Comparison of ENCODE assay signal across 17 cellular contexts in the genomic region with DNA sequence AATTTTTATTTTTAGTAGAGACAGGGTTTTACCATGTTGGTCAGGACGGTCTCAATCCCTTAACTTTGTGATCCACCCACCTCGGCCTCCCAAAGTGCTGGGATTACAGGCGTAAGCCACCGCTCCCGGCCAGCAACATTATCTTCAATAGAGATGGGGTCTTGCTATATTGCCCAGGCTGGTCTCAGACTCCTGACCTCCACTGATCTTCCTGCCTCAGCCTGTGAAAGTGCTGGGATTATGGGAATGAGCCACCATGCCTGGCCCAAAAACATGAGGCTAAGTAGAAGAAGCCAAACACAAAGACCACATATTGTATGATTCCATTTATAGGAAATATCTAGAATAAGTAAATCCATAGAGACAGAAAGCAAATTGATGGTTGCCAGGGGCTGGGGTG. TPM values are rescaled to one million over a fixed set of nuclear protein-coding genes. Genes with fewer than 3 reads are reported as not detected.
DNase-seq lines count a peak whose midpoint lies in the region; ATAC-seq, FAIRE-seq and TF ChIP-seq lines count a peak whose summit lies in the region.
"Had no signal": no experiment of that assay in that cellular context is flagged by ENCODE, and none has a peak within 500 bp of the region (broad histone marks: within the 10 kb centered on the region; RNA-seq: fewer than 3 reads in every experiment).

No MANE protein-coding gene starts in this region.

- no peak for ATAC-seq in HepG2
- ATAC-seq in right lobe of liver = no peak
- ATAC-seq in upper lobe of left lung (ENCODE audit: low FRiP score in 2 of 2) = no peak
- no peak for ATAC-seq in HG02588 (IDR thresholded peaks at IDR 0.05; ENCODE audit: unreplicated experiment)
- ATAC-seq: CD8-positive, alpha-beta T cell; GM23338; HCT116 had no signal

- H3K79me2 ChIP-seq in HepG2 (ENCODE audit: insufficient read depth, low read length) = no peaks in the 10 kb centered on the region

- H3K4me2 ChIP-seq in HepG2 (ENCODE audit: low read depth, low read length) = no peak overlapping the region
- H3K4me2 ChIP-seq: BLaER1 treated with 17β-estradiol and CSF1 and Interleukin-3, amounts not matched to agents 10 nM and 100 nM; GM23338 had no signal

- H3K9me3 Mint-ChIP-seq in chondrocyte (ENCODE audit: low read depth) (no peaks in the 10 kb centered on the region), progenitor cell of endocrine pancreas (ENCODE audit: low read depth) (no peaks in the 10 kb centered on the region)
- H3K9me3 Mint-ChIP-seq: CD8-positive, alpha-beta T cell; HFFc6 had no signal

- BruUV-seq in HepG2 (replicated peaks; lab: Mats Ljungman, UMichigan) = no TSS peak

- no peak for TF ChIP-seq RAD21 in HepG2 (CRISPR knock-in tag; IDR thresholded peaks at IDR 0.05)

- H3K9me3 ChIP-seq in HepG2 (ENCODE audit: low read length) (no peaks in the 10 kb centered on the region), right lobe of liver (no peaks in the 10 kb centered on the region), upper lobe of left lung (no peaks in the 10 kb centered on the region)

- POLR2A ChIA-PET in HepG2 (lab: Yijun Ruan, JAX) = no interaction called here

- TF ChIP-seq EP300 in HepG2 (IDR thresholded peaks at IDR 0.05; ENCODE audit: low read depth in 2 of 2, low read length in 2 of 2) = no peak
- no peak for TF ChIP-seq EP300 in HepG2 (CRISPR knock-in tag; IDR thresholded peaks at IDR 0.05; ENCODE audit: borderline replicate concordance)
- TF ChIP-seq EP300 in upper lobe of left lung (IDR thresholded peaks at IDR 0.05) = no peak

- H3K4me1 ChIP-seq in HepG2 (ENCODE audit: insufficient read depth, low read length) = peaks cover 11% of the 10 kb centered on the region; the same call in 1 of the 2 replicates
- no peaks in the 10 kb centered on the region for H3K4me1 ChIP-seq in right lobe of liver
- H3K4me1 ChIP-seq in upper lobe of left lung = peaks cover 0 to 5% (median 0%) of the 10 kb centered on the region in 4 donors

- in situ Hi-C loops in HepG2 (cut with HindIII; ENCODE audit: extremely low pct_ligation_motif_present, low pct_unique_long_range_greater_than_20kb) = no loop called here

- H3K4me3 ChIP-seq in HepG2 (replicated peaks in 1 of 3; ENCODE audit: insufficient read depth in 1 of 3, low read depth in 2 of 3, low read length in 3 of 3) (no peak overlapping the region), right lobe of liver (no peak overlapping the region), upper lobe of left lung (no peak overlapping the region)
- H3K4me3 ChIP-seq: BLaER1 treated with 17β-estradiol and CSF1 and Interleukin-3, amounts not matched to agents 10 nM and 100 nM; GM23338 had no signal

- H3K4me1 Mint-ChIP-seq in chondrocyte (ENCODE audit: low read depth) = peaks cover 7% of the 10 kb centered on the region
- H3K4me1 Mint-ChIP-seq in progenitor cell of endocrine pancreas (ENCODE audit: low read depth) = peaks cover 2% of the 10 kb centered on the region
- H3K4me1 Mint-ChIP-seq: GM23338 had no signal

- no peaks in the 10 kb centered on the region for H3K27me3 Mint-ChIP-seq in chondrocyte (ENCODE audit: low read depth)
- H3K27me3 Mint-ChIP-seq in progenitor cell of endocrine pancreas = no peaks in the 10 kb centered on the region

- H3K27me3 ChIP-seq in HepG2 (ENCODE audit: control insufficient read depth in 1 of 2, insufficient read depth in 2 of 2, low read length in 2 of 2) = peaks cover 0 to 9% of the 10 kb centered on the region in 2 experiments; a peak in 2 of 5 replicates
- H3K27me3 ChIP-seq in right lobe of liver = no peaks in the 10 kb centered on the region
- H3K27me3 ChIP-seq in upper lobe of left lung = no peaks in the 10 kb centered on the region
- H3K27me3 ChIP-seq: BLaER1 treated with 17β-estradiol and CSF1 and Interleukin-3, amounts not matched to agents 10 nM and 100 nM had no signal

- no peak overlapping the region for H3K9ac ChIP-seq in HepG2 (ENCODE audit: insufficient read depth, low read depth, low read length)
- H3K9ac ChIP-seq: BLaER1 treated with 17β-estradiol and CSF1 and Interleukin-3, amounts not matched to agents 10 nM and 100 nM had no signal

- H2AFZ ChIP-seq in HepG2 (ENCODE audit: low read length) = no peak overlapping the region
- H2AFZ ChIP-seq: GM23338 had no signal

- H4K20me1 ChIP-seq in HepG2 (ENCODE audit: insufficient read depth, low read length) = no peaks in the 10 kb centered on the region
- H4K20me1 ChIP-seq: BLaER1 treated with 17β-estradiol and CSF1 and Interleukin-3, amounts not matched to agents 10 nM and 100 nM had no signal

- 50% methylated on average over 5 of the region's 5 CpGs for WGBS in HepG2 (ENCODE audit: low lambda C conversion rate)
- 93% methylated on average over 3 of the region's 5 CpGs for WGBS in right lobe of liver (ENCODE audit: insufficient coverage, low coverage, low lambda C conversion rate, missing lambda C conversion rate)
- 93 to 94% methylated on average over 5 of the region's 5 CpGs for WGBS in upper lobe of left lung, 2 donors

- no peak overlapping the region for H3K4me3 Mint-ChIP-seq in chondrocyte (ENCODE audit: unreplicated experiment)
- H3K4me3 Mint-ChIP-seq in progenitor cell of endocrine pancreas (ENCODE audit: low read depth) = no peak overlapping the region
- H3K4me3 Mint-ChIP-seq: CD8-positive, alpha-beta T cell; GM23338; HFFc6 had no signal

- TF ChIP-seq POLR2A in HepG2 (IDR thresholded peaks at IDR 0.05; ENCODE audit: insufficient read depth in 1 of 2, low read depth in 2 of 2, low read length in 2 of 2) (no peak), right lobe of liver (IDR thresholded peaks at IDR 0.05) (no peak), upper lobe of left lung (IDR thresholded peaks at IDR 0.05) (no peak), H54 (IDR thresholded peaks at IDR 0.05; ENCODE audit: low read depth, low read length) (no peak)

- no peak for DNase-seq in HepG2 (ENCODE audit: low spot score)
- DNase-seq in right lobe of liver = no peak
- peak; percentile 19 for DNase-seq in chondrocyte (ENCODE audit: low spot score)
- DNase-seq in progenitor cell of endocrine pancreas (ENCODE audit: low spot score, unreplicated experiment) = no peak
- DNase-seq in upper lobe of left lung = no peak
- DNase-seq in H54 (ENCODE audit: insufficient read length, low spot score) = no peak
- DNase-seq: Calu3; CD8-positive, alpha-beta T cell; DMS79 treated with DMSO at 0.1 percent for 48 hours; GF-D8; H7; HFFc6 had no signal

- intact Hi-C loops in HepG2 (cut with micrococcal nuclease; ENCODE audit: unreplicated experiment) = no loop called here
- intact Hi-C loops in right lobe of liver (cut with DNase I) = no loop called here

- H3K36me3 ChIP-seq in HepG2 (replicated peaks in 1 of 2; ENCODE audit: control insufficient read depth in 1 of 2, insufficient read depth in 2 of 2, low read length in 2 of 2) = no peaks in the 10 kb centered on the region
- H3K36me3 ChIP-seq in right lobe of liver = no peaks in the 10 kb centered on the region
- no peaks in the 10 kb centered on the region for H3K36me3 ChIP-seq in upper lobe of left lung
- H3K36me3 ChIP-seq: BLaER1 treated with 17β-estradiol and CSF1 and Interleukin-3, amounts not matched to agents 10 nM and 100 nM had no signal

- TF ChIP-seq CTCF in HepG2 (CRISPR knock-in tag; IDR thresholded peaks at IDR 0.05) (no peak), right lobe of liver (IDR thresholded peaks at IDR 0.05) (no peak), chondrocyte (IDR thresholded peaks at IDR 0.05) (no peak), progenitor cell of endocrine pancreas (IDR thresholded peaks at IDR 0.05; ENCODE audit: unreplicated experiment) (no peak), upper lobe of left lung (IDR thresholded peaks at IDR 0.05) (no peak)

- no peaks in the 10 kb centered on the region for H3K36me3 Mint-ChIP-seq in chondrocyte (ENCODE audit: low read depth)
- no peaks in the 10 kb centered on the region for H3K36me3 Mint-ChIP-seq in progenitor cell of endocrine pancreas (ENCODE audit: insufficient read depth)
- H3K36me3 Mint-ChIP-seq: CD8-positive, alpha-beta T cell had no signal

- CTCF ChIA-PET in HepG2 (lab: Yijun Ruan, JAX; ENCODE audit: low intra/inter-chr PET ratio, low total read pairs) = no interaction called here

- no peak for FAIRE-seq in HepG2 (lab: Jason Lieb, UNC)
- no peak for FAIRE-seq in H54 (lab: Jason Lieb, UNC)

- H3K27ac ChIP-seq in HepG2 (ENCODE audit: extremely low read length, insufficient read depth, low read length) (no peak overlapping the region), right lobe of liver (no peak overlapping the region), upper lobe of left lung (no peak overlapping the region)
- H3K27ac ChIP-seq: 22Rv1; BLaER1 treated with 17β-estradiol and CSF1 and Interleukin-3, amounts not matched to agents 10 nM and 100 nM had no signal

- no peak overlapping the region for H3K27ac Mint-ChIP-seq in chondrocyte (ENCODE audit: unreplicated experiment)
- H3K27ac Mint-ChIP-seq in progenitor cell of endocrine pancreas = peak overlapping the region; percentile 49
- H3K27ac Mint-ChIP-seq: CD8-positive, alpha-beta T cell; GM23338; HFFc6 had no signal

RNA-seq across cellular contexts. Expression of gene CYTH3, which starts 19.1 kb away (rescaled TPM):
- total RNA-seq in HepG2 (2016; rRNA removed; fragmentation: Illumina TruSeq; extraction: Trizol) (2.8 and 3.8 TPM in 2 replicates), right lobe of liver (1 to 10 TPM; 2.7 to 6.6 (median 4.1) TPM), chondrocyte (52.9 to 59.7 TPM (median 58.4 TPM) in 3 replicates), progenitor cell of endocrine pancreas (17.2 and 17.9 TPM in 2 replicates), upper lobe of left lung (10 to 100 TPM; 24.2 to 76.5 (median 32.9) TPM)
- 1.0 and 1.1 TPM in 2 replicates for total RNA-seq in HepG2 (2016; cell fraction: cytosol; rRNA removed; fragmentation: Illumina TruSeq; extraction: Trizol; ENCODE audit: low read depth)
- total RNA-seq in HepG2 (2016; cell fraction: insoluble cytoplasmic fraction; rRNA removed; fragmentation: Illumina TruSeq; extraction: Trizol) = 2.4 and 2.8 TPM in 2 replicates
- total RNA-seq in HepG2 (2016; cell fraction: membrane; rRNA removed; fragmentation: Illumina TruSeq; extraction: Trizol) = 1.7 and 2.4 TPM in 2 replicates
- total RNA-seq in HepG2 (2016; cell fraction: nucleus; rRNA removed; fragmentation: Illumina TruSeq; extraction: Trizol) = 3.0 and 3.4 TPM in 2 replicates
- 3.1 and 4.6 TPM in 2 replicates for polyA plus RNA-seq in HepG2 (2011; rRNA removed)
- 2.6 and 4.2 TPM in 2 replicates for polyA plus RNA-seq in HepG2 (2011; cell fraction: cytosol; rRNA removed)
- 8.7 and 13.2 TPM in 2 replicates for polyA plus RNA-seq in HepG2 (2011; cell fraction: nucleus; rRNA removed)
- polyA plus RNA-seq in HepG2 (2012) = 1.8 and 2.2 TPM in 2 replicates
- polyA plus RNA-seq in HepG2 (2016; cell fraction: cytosol; fragmentation: Illumina TruSeq; extraction: Trizol; ENCODE audit: low read depth) = 0.34 and 0.46 TPM in 2 replicates
- polyA plus RNA-seq in HepG2 (2016; cell fraction: insoluble cytoplasmic fraction; fragmentation: Illumina TruSeq; extraction: Trizol; ENCODE audit: low read depth) = 2.3 and 2.5 TPM in 2 replicates
- 1.4 and 1.8 TPM in 2 replicates for polyA plus RNA-seq in HepG2 (2016; cell fraction: membrane; fragmentation: Illumina TruSeq; extraction: Trizol; ENCODE audit: low read depth)
- 5.6 and 6.5 TPM in 2 replicates for polyA plus RNA-seq in HepG2 (2016; cell fraction: nucleus; fragmentation: Illumina TruSeq; extraction: Trizol; ENCODE audit: insufficient read depth, low read depth)
- 5.8 and 17.9 TPM in 2 replicates for polyA minus RNA-seq in HepG2 (2011; rRNA and poly(A)+ RNA removed; ENCODE audit: low replicate concordance)
- 1.9 and 2.3 TPM in 2 replicates for polyA minus RNA-seq in HepG2 (2011; cell fraction: cytosol; rRNA and poly(A)+ RNA removed)
- 2.4 and 3.0 TPM in 2 replicates for polyA minus RNA-seq in HepG2 (2011; cell fraction: nucleus; rRNA and poly(A)+ RNA removed)

RNA-seq across cellular contexts. Expression of gene FAM220A, which starts 57.2 kb away (rescaled TPM):
- total RNA-seq in HepG2 (2016; rRNA removed; fragmentation: Illumina TruSeq; extraction: Trizol) = 12.0 and 14.7 TPM in 2 replicates
- 8.8 TPM in 2 replicates for total RNA-seq in HepG2 (2016; cell fraction: cytosol; rRNA removed; fragmentation: Illumina TruSeq; extraction: Trizol; ENCODE audit: low read depth)
- 12.4 and 12.8 TPM in 2 replicates for total RNA-seq in HepG2 (2016; cell fraction: insoluble cytoplasmic fraction; rRNA removed; fragmentation: Illumina TruSeq; extraction: Trizol)
- total RNA-seq in HepG2 (2016; cell fraction: membrane; rRNA removed; fragmentation: Illumina TruSeq; extraction: Trizol) = 24.5 and 25.6 TPM in 2 replicates
- total RNA-seq in HepG2 (2016; cell fraction: nucleus; rRNA removed; fragmentation: Illumina TruSeq; extraction: Trizol) = 6.4 and 7.1 TPM in 2 replicates
- 10.2 and 10.5 TPM in 2 replicates for polyA plus RNA-seq in HepG2 (2011; rRNA removed)
- 8.5 and 10.8 TPM in 2 replicates for polyA plus RNA-seq in HepG2 (2011; cell fraction: cytosol; rRNA removed)
- polyA plus RNA-seq in HepG2 (2011; cell fraction: nucleus; rRNA removed) = 3.0 and 4.0 TPM in 2 replicates
- 8.1 and 8.3 TPM in 2 replicates for polyA plus RNA-seq in HepG2 (2012)
- polyA plus RNA-seq in HepG2 (2016; cell fraction: cytosol; fragmentation: Illumina TruSeq; extraction: Trizol; ENCODE audit: low read depth) = 10.3 and 11.6 TPM in 2 replicates
- 16.3 and 16.9 TPM in 2 replicates for polyA plus RNA-seq in HepG2 (2016; cell fraction: insoluble cytoplasmic fraction; fragmentation: Illumina TruSeq; extraction: Trizol; ENCODE audit: low read depth)
- 20.2 and 22.5 TPM in 2 replicates for polyA plus RNA-seq in HepG2 (2016; cell fraction: membrane; fragmentation: Illumina TruSeq; extraction: Trizol; ENCODE audit: low read depth)
- 8.1 and 8.6 TPM in 2 replicates for polyA plus RNA-seq in HepG2 (2016; cell fraction: nucleus; fragmentation: Illumina TruSeq; extraction: Trizol; ENCODE audit: insufficient read depth, low read depth)
- polyA minus RNA-seq in HepG2 (2011; rRNA and poly(A)+ RNA removed; ENCODE audit: low replicate concordance) = 12.7 and 12.9 TPM in 2 replicates
- 11.9 and 15.0 TPM in 2 replicates for polyA minus RNA-seq in HepG2 (2011; cell fraction: cytosol; rRNA and poly(A)+ RNA removed)
- polyA minus RNA-seq in HepG2 (2011; cell fraction: nucleus; rRNA and poly(A)+ RNA removed) = 4.0 and 4.7 TPM in 2 replicates
- 1 to 10 TPM; 3.5 to 9.5 (median 5.5) TPM for total RNA-seq in right lobe of liver
- total RNA-seq in chondrocyte = 30.8 to 39.0 TPM (median 32.2 TPM) in 3 replicates
- 17.3 and 18.0 TPM in 2 replicates for total RNA-seq in progenitor cell of endocrine pancreas
- 10 to 100 TPM in 3 of 6 donors, 1 to 10 TPM in 3; 4.6 to 17.1 (median 10.3) TPM for total RNA-seq in upper lobe of left lung
